Comparison of ENCODE assay signal across 8 cellular contexts in the genomic region with DNA sequence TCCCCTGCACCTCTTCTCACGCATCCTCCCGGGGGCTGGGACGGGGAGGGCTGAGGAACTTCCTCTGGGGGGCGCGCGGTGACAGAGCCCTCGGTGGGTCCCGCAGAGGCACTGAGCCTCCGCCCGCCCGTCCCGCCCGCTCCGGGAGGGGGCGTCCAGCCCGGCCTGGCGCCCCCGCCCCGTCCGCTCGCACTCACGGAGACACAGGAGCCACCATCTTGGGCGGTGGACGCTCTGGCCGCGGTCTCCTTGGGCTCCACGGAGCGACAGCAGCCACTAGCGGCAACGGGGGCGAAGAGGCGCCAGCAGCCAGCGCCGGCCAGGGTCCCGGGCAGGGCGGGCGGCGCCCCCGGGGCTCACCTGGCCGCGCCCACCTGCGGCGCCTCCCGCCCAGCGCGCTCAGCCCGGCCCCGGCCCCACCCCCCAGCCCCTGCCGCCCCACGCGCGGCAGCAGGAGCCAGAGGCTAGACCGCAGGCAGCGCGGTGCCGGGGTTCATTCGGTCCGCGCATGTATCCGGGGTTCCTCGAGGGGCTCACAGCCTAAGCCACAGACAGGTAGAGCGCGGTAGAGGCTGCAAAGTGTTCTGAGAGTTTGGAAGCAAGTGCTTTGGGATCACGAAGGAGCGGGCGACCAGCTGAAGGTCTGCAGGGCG. TPM values are rescaled to one million over a fixed set of nuclear protein-coding genes. Genes with fewer than 3 reads are reported as not detected.
DNase-seq lines count a peak whose midpoint lies in the region; ATAC-seq and TF ChIP-seq lines count a peak whose summit lies in the region.

A gene (minus strand): TSS at position 242 of the 653 bp plus-strand sequence. CDS start 7,225 bp downstream, outside the sequence.

- intact Hi-C loops in transverse colon (cut with DNase I; ENCODE audit: low total_unique reads) = no loop called here

- no peak for TF ChIP-seq EP300 in transverse colon (IDR thresholded peaks at IDR 0.05; ENCODE audit: low read depth)

- H3K9me3 Mint-ChIP-seq in activated T-cell treated with anti-CD3 and anti-CD28 coated beads, Interleukin-2, amount 50 U/mL, for 72 hours = no peaks in the 10 kb centered on the region
- H3K9me3 Mint-ChIP-seq in nephron = no peaks in the 10 kb centered on the region

- peaks cover 4% of the 10 kb centered on the region for H3K4me1 Mint-ChIP-seq in activated T-cell treated with anti-CD3 and anti-CD28 coated beads, Interleukin-2, amount 50 U/mL, for 72 hours (ENCODE audit: low read depth)
- peaks cover 7% of the 10 kb centered on the region for H3K4me1 Mint-ChIP-seq in nephron

- H3K9me3 ChIP-seq in transverse colon = no peaks in the 10 kb centered on the region

- peaks cover 0 to 14% (median 4%) of the 10 kb centered on the region in 4 donors for H3K4me1 ChIP-seq in transverse colon

- 1% methylated on average over 37 of the region's 67 CpGs; no CpG with 5 or more reads in 1 of the 2 donors for WGBS in transverse colon (ENCODE audit: low coverage in 1 of 2), 2 donors

- no peaks in the 10 kb centered on the region for H3K36me3 ChIP-seq in transverse colon

- in situ Hi-C loops in transverse colon (cut with MboI; ENCODE audit: low pct_ligation_motif_present in 1 of 4, low pct_unique_long_range_greater_than_20kb in 1 of 4, low sequenced_read_pairs in 3 of 4) = no loop called here

- H3K27me3 ChIP-seq in transverse colon = peaks cover 13% of the 10 kb centered on the region

- peak within 1 kb of the TSS; percentile 46 for H3K4me3 ChIP-seq in fibroblast of pulmonary artery (replicated peaks; ENCODE audit: low read depth, low read length)
- peak within 1 kb of the TSS; percentile 67 to 74 (median 72) for H3K4me3 ChIP-seq in transverse colon

- no peaks in the 10 kb centered on the region for H3K36me3 Mint-ChIP-seq in activated T-cell treated with anti-CD3 and anti-CD28 coated beads, Interleukin-2, amount 50 U/mL, for 72 hours (ENCODE audit: insufficient read depth in 2 of 2)
- no peaks in the 10 kb centered on the region for H3K36me3 Mint-ChIP-seq in nephron (ENCODE audit: low read depth)

- H3K27ac Mint-ChIP-seq in activated T-cell treated with anti-CD3 and anti-CD28 coated beads, Interleukin-2, amount 50 U/mL, for 72 hours = no peak within 1 kb of the TSS
- H3K27ac Mint-ChIP-seq in nephron = peak within 1 kb of the TSS; percentile 60 to 82 (median 76)

- no peak for TF ChIP-seq POLR2A in transverse colon (IDR thresholded peaks at IDR 0.05)

- DNase-seq in Ammon's horn (ENCODE audit: low spot score) (peak; percentile 57), GM19238 (ENCODE audit: insufficient read length, low spot score) (peak; percentile 72), NCI-H82 (lab: John Stamatoyannopoulos, UW) (peak; percentile 78), fibroblast of pulmonary artery (ENCODE audit: low read depth) (peak; percentile 22), transverse colon (peak; percentile 61)
- peak; percentile 64 to 65 for DNase-seq in activated T-cell treated with anti-CD3 and anti-CD28 coated beads, Interleukin-2, amount 50 U/mL, for 72 hours

- peak within 1 kb of the TSS; percentile 15 to 65 (median 48) for H3K27ac ChIP-seq in transverse colon

- H3K4me3 Mint-ChIP-seq in activated T-cell treated with anti-CD3 and anti-CD28 coated beads, Interleukin-2, amount 50 U/mL, for 72 hours = peak within 1 kb of the TSS; percentile 71 to 77
- H3K4me3 Mint-ChIP-seq in nephron = peak within 1 kb of the TSS; percentile 88 to 91 (median 91)

- peaks cover 54% of the 10 kb centered on the region for H3K27me3 Mint-ChIP-seq in activated T-cell treated with anti-CD3 and anti-CD28 coated beads, Interleukin-2, amount 50 U/mL, for 72 hours (ENCODE audit: low read depth)
- peaks cover 35% of the 10 kb centered on the region for H3K27me3 Mint-ChIP-seq in nephron (ENCODE audit: low read depth)

- TF ChIP-seq CTCF in fibroblast of pulmonary artery (IDR thresholded peaks at IDR 0.05; ENCODE audit: low read length, missing control alignments) = no peak
- peak in 2 of 3 experiments; percentile 49 to 51 for TF ChIP-seq CTCF in nephron (IDR thresholded peaks at IDR 0.05; ENCODE audit: unreplicated experiment in 3 of 3)
- TF ChIP-seq CTCF in transverse colon (IDR thresholded peaks at IDR 0.05) = peak in 4 of 5 experiments; percentile 7 to 31 (median 26)

- peak; percentile 85 to 86 for ATAC-seq in activated T-cell treated with anti-CD3 and anti-CD28 coated beads, Interleukin-2, amount 50 U/mL, for 72 hours (replicated peaks in 1 of 2)
- ATAC-seq in GM18873 (IDR thresholded peaks at IDR 0.05; ENCODE audit: low FRiP score, unreplicated experiment) = no peak

RNA-seq across cellular contexts. Expression of the gene that starts here (rescaled TPM):
- total RNA-seq in activated T-cell treated with anti-CD3 and anti-CD28 coated beads, Interleukin-2, amount 50 U/mL, for 72 hours = 1 to 10 TPM in 1 of 2 donors, under 1 TPM in 1; 0.86 to 1.3 TPM
- 1 to 10 TPM in 2 of 4 donors, under 1 TPM in 1, not detected in 1; 0.37 to 4.1 (median 3.7) TPM for total RNA-seq in transverse colon

Comparison
In these comparisons a context has a peak if more than half of its experiments do, and no peak if none do; other contexts are left out.
1. DNase-seq: peak in every context shown above with its lines; median percentile 78 in NCI-H82; 72 in GM19238; 64 in activated T-cell treated with anti-CD3 and anti-CD28 coated beads, Interleukin-2, amount 50 U/mL, for 72 hours; 61 in transverse colon; 57 in Ammon's horn; 22 in fibroblast of pulmonary artery.